In genomic region chr12:75488553-75488952, GRCh38 we compare ENCODE assay signal across 8 cellular contexts. TPM values are rescaled to one million over a fixed set of nuclear protein-coding genes. Genes with fewer than 3 reads are reported as not detected.
DNase-seq lines count a peak whose midpoint lies in the region; ATAC-seq and TF ChIP-seq lines count a peak whose summit lies in the region.

No MANE protein-coding gene starts in this region.

- ATAC-seq in heart left ventricle (peak in 3 of 4 donors; percentile 47 to 72 (median 60)), HG03565 (IDR thresholded peaks at IDR 0.05; ENCODE audit: unreplicated experiment) (peak; percentile 29), left lung (peak; percentile 66), HG03520 (IDR thresholded peaks at IDR 0.05; ENCODE audit: unreplicated experiment) (no peak)

- H3K27ac ChIP-seq in heart left ventricle = no peak overlapping the region
- no peak overlapping the region for H3K27ac ChIP-seq in left lung

- DNase-seq in heart left ventricle (peak in 1 of 5 donors; percentile 33), cardiac septum (ENCODE audit: low spot score) (no peak), adipocyte (ENCODE audit: low read depth) (peak; percentile 55), left lung (no peak), NCI-H2196 treated with DMSO at 0.1 percent for 48 hours (lab: John Stamatoyannopoulos, UW; ENCODE audit: unreplicated experiment) (no peak), NCI-H524 treated with DMSO at 0.1 percent for 48 hours (lab: John Stamatoyannopoulos, UW) (no peak)

- no peak overlapping the region for H3K4me3 ChIP-seq in heart left ventricle
- H3K4me3 ChIP-seq in adipocyte (ENCODE audit: low read length) = no peak overlapping the region
- no peak overlapping the region for H3K4me3 ChIP-seq in left lung

- H3K9me3 ChIP-seq in heart left ventricle (no peaks in the 10 kb centered on the region), adipocyte (ENCODE audit: control insufficient read depth, low read length) (no peaks in the 10 kb centered on the region), left lung (no peaks in the 10 kb centered on the region)

- H3K4me1 ChIP-seq in heart left ventricle (peaks cover 0 to 41% (median 0%) of the 10 kb centered on the region in 12 donors), adipocyte (ENCODE audit: control insufficient read depth, insufficient read depth, low read length) (peaks cover 19% of the 10 kb centered on the region), left lung (peaks cover 0 to 20% of the 10 kb centered on the region in 2 donors)

- peaks cover 0 to 52% (median 3%) of the 10 kb centered on the region in 9 donors for H3K36me3 ChIP-seq in heart left ventricle
- H3K36me3 ChIP-seq in adipocyte (ENCODE audit: control insufficient read depth, insufficient read depth, low read length, severe bottlenecking) = peaks cover 5% of the 10 kb centered on the region
- peaks cover 0 to 8% of the 10 kb centered on the region in 2 donors for H3K36me3 ChIP-seq in left lung

- TF ChIP-seq POLR2A in heart left ventricle (IDR thresholded peaks at IDR 0.05) = no peak

- H3K9ac ChIP-seq in adipocyte (ENCODE audit: low read length) = no peak overlapping the region

- intact Hi-C loops in heart left ventricle (cut with DNase I) (loop anchor here in 4 of 10 donors (5.0 to 10.0 kb wide), 3 partner anchors 94 to 796 kb away; partner anchors contain the start of gene GLIPR1L2 (in 3 of the 4)), cardiac septum (cut with DNase I) (loop anchor here (10.0 kb wide), 1 partner anchor 94 kb away; the partner anchor contains the start of gene GLIPR1L2), left lung (cut with DNase I) (no loop called here)

- TF ChIP-seq CTCF in heart left ventricle (IDR thresholded peaks at IDR 0.05) = peak in 8 of 12 donors; percentile 17 to 41 (median 28)
- no peak for TF ChIP-seq CTCF in left lung (IDR thresholded peaks at IDR 0.05)

- H3K27me3 ChIP-seq in heart left ventricle = no peaks in the 10 kb centered on the region
- H3K27me3 ChIP-seq in adipocyte (replicated peaks; ENCODE audit: control insufficient read depth, insufficient read depth, low read length) = no peaks in the 10 kb centered on the region
- H3K27me3 ChIP-seq in left lung = no peaks in the 10 kb centered on the region

RNA-seq across cellular contexts. Expression of gene GLIPR1, which starts 8.0 kb away (rescaled TPM):
- 10 to 100 TPM in 3 of 9 donors, 1 to 10 TPM in 6; 3.2 to 58.6 (median 7.4) TPM for total RNA-seq in heart left ventricle
- polyA plus RNA-seq in heart left ventricle = 1 to 10 TPM; 1.2 to 2.7 TPM
- total RNA-seq in cardiac septum = 7.8 TPM
- 10 to 100 TPM; 35.3 to 68.2 TPM for total RNA-seq in left lung

RNA-seq across cellular contexts. Expression of gene KRR1, which starts 22.9 kb away (rescaled TPM):
- total RNA-seq in heart left ventricle (10 to 100 TPM; 16.4 to 42.6 (median 31.1) TPM), cardiac septum (38.1 TPM), left lung (10 to 100 TPM; 37.5 to 42.0 TPM)
- 10 to 100 TPM in 1 of 2 donors, 1 to 10 TPM in 1; 9.3 to 20.9 TPM for polyA plus RNA-seq in heart left ventricle

Comparison
In these comparisons a context has a peak if more than half of its experiments do, and no peak if none do; other contexts are left out.
1. CTCF ChIP-seq: peak in heart left ventricle (8 of 12); none in left lung (0 of 2).